In the genomic region with DNA sequence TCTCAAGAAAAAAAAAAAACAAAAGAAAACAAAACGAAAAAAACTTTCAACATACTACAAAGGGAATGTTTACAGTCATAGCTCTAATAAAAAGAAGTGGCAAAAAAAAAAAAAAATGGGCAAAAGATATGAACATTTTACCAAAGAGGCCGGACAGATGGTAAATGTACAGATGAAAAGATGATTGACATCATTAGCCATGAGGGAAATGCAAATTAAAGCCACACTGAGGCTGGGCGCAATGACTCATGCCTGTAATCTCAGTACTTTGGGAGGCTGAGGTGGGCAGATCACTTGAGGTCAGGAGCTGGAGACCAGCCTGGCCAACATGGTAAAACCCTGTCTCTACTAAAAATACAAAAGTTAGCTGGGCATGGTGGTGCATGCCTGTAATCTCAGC, we compare ENCODE assay signal across 8 cellular contexts. TPM values are rescaled to one million over a fixed set of nuclear protein-coding genes. Genes with fewer than 3 reads are reported as not detected.
DNase-seq lines count a peak whose midpoint lies in the region; ATAC-seq and TF ChIP-seq lines count a peak whose summit lies in the region.
"Not testable (repeated sequence)": the region's sequence is repeated elsewhere in the genome, so short reads cannot be mapped to it uniquely, and the experiment has no call there.
"Had no signal": no experiment of that assay in that cellular context is flagged by ENCODE, and none has a peak within 500 bp of the region (broad histone marks: within the 10 kb centered on the region; RNA-seq: fewer than 3 reads in every experiment).

No MANE protein-coding gene starts in this region.

- not testable (repeated sequence) for H3K36me3 ChIP-seq in GM06990 (ENCODE audit: control insufficient read depth, insufficient read depth, low read length); SJCRH30; brain microvascular endothelial cell (replicated peaks)

- H3K27me3 Mint-ChIP-seq in activated T-cell treated with anti-CD3 and anti-CD28 coated beads, Interleukin-2, amount 50 U/mL, for 24 hours, result peaks cover 27% of the 10 kb centered on the region

- H3K9me3 Mint-ChIP-seq in activated T-cell treated with anti-CD3 and anti-CD28 coated beads, Interleukin-2, amount 50 U/mL, for 24 hours, result not testable (repeated sequence)

- DNase-seq in GM06990 (ENCODE audit: extremely low read depth, insufficient read length) (peak; percentile 15), NCI-H2171 (lab: John Stamatoyannopoulos, UW) (peak; percentile 28)
- not testable (repeated sequence) for DNase-seq in SJCRH30; activated T-cell treated with anti-CD3 and anti-CD28 coated beads, Interleukin-2, amount 50 U/mL, for 24 hours; brain microvascular endothelial cell
- peak; percentile 30 for DNase-seq in stimulated activated CD8-positive, alpha-beta memory T cell treated with anti-CD3 and anti-CD28 coated beads, Interleukin-4, amount 100 ng/mL, for 48 hours

- not testable (repeated sequence) for H3K9me3 ChIP-seq in SJCRH30 (replicated peaks)

- peaks cover 12% of the 10 kb centered on the region for H3K4me1 Mint-ChIP-seq in activated T-cell treated with anti-CD3 and anti-CD28 coated beads, Interleukin-2, amount 50 U/mL, for 24 hours (ENCODE audit: low read depth)

- not testable (repeated sequence) for H3K27me3 ChIP-seq in GM06990 (replicated peaks; ENCODE audit: control insufficient read depth, insufficient read depth, low read length); SJCRH30; brain microvascular endothelial cell (replicated peaks)

- not testable (repeated sequence) for H3K4me3 Mint-ChIP-seq in activated T-cell treated with anti-CD3 and anti-CD28 coated beads, Interleukin-2, amount 50 U/mL, for 24 hours

- in situ Hi-C loops in brain microvascular endothelial cell (cut with HindIII; ENCODE audit: low pct_ligation_motif_present, low sequenced_read_pairs), result not testable (repeated sequence)

- peak overlapping the region; percentile 15; the same call in 1 of the 2 replicates for H3K27ac ChIP-seq in SJCRH30
- peak overlapping the region; percentile 64 for H3K27ac ChIP-seq in brain microvascular endothelial cell

- H3K27ac Mint-ChIP-seq in activated T-cell treated with anti-CD3 and anti-CD28 coated beads, Interleukin-2, amount 50 U/mL, for 24 hours, result peak overlapping the region; percentile 77

- not testable (repeated sequence) for H3K4me3 ChIP-seq in GM06990 (replicated peaks; ENCODE audit: low read depth, low read length); SJCRH30; brain microvascular endothelial cell (ENCODE audit: low read depth, low read length)

- H3K4me1 ChIP-seq in SJCRH30, result peaks cover 15% of the 10 kb centered on the region

- not testable (repeated sequence) for H3K36me3 Mint-ChIP-seq in activated T-cell treated with anti-CD3 and anti-CD28 coated beads, Interleukin-2, amount 50 U/mL, for 24 hours (ENCODE audit: low read depth)

- peak; percentile 60 for ATAC-seq in HG03060 (IDR thresholded peaks at IDR 0.05; ENCODE audit: low read depth, unreplicated experiment)

- TF ChIP-seq CTCF in GM06990 (IDR thresholded peaks at IDR 0.05; ENCODE audit: insufficient read depth, low read length, poor library complexity, severe bottlenecking); brain microvascular endothelial cell (IDR thresholded peaks at IDR 0.05; ENCODE audit: low read depth, low read length, missing control alignments): not testable (repeated sequence)

RNA-seq across cellular contexts. Expression of a gene that starts 17.9 kb away (rescaled TPM):
- total RNA-seq in SJCRH30 (2014; rRNA removed; shearing (Covaris generic)), result 106 and 112 TPM in 2 replicates
- total RNA-seq: CD8-positive, alpha-beta memory T cell had no signal
